In the genomic region with DNA sequence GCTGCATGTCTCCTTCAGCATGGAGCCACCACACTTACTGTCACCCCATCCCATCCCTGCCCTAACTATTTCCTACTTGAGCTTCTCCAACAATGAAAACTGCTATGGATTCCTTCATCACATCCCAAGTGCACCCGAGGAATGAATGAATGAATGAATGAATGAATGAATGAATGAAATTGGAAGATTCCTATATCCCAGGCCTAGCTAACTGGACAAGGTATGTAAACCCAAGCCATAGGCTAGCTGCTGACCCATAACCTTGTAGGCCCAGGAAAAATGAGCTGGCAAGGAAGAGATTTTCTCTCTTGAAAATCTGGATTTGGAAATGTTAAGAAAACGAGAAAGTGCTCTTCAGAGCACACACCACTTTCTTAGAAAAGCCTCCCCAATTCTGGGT, we compare ENCODE assay signal across 16 cellular contexts.
DNase-seq lines count a peak whose midpoint lies in the region; ATAC-seq, FAIRE-seq and TF ChIP-seq lines count a peak whose summit lies in the region.
"Had no signal": no experiment of that assay in that cellular context is flagged by ENCODE, and none has a peak within 500 bp of the region (broad histone marks: within the 10 kb centered on the region; RNA-seq: fewer than 3 reads in every experiment).

No MANE protein-coding gene starts in this region.

- H3K27ac ChIP-seq in H9 (ENCODE audit: insufficient read length, low read depth, low read length) (no peak overlapping the region), K562 (ENCODE audit: extremely low read depth, low read depth, low read length) (no peak overlapping the region; the same call in 2 of the 3 replicates), mesendoderm (ENCODE audit: low read depth, low read length) (no peak overlapping the region), OCI-LY7 (ENCODE audit: low read depth, low read length, poor library complexity, severe bottlenecking) (no peak overlapping the region)
- H3K27ac ChIP-seq: C4-2B had no signal

- H4K5ac ChIP-seq in H9 (ENCODE audit: insufficient read length, low read depth, low read length) (no peak overlapping the region), mesendoderm (ENCODE audit: low read length) (no peak overlapping the region)

- H3T11ph ChIP-seq in H9 (ENCODE audit: low read length) = no peak overlapping the region

- no peak overlapping the region for H2BK20ac ChIP-seq in H9 (ENCODE audit: low read depth, low read length, poor library complexity, severe bottlenecking)

- no peak overlapping the region for H2BK12ac ChIP-seq in H9 (ENCODE audit: insufficient read length, low read depth, low read length)

- no peaks in the 10 kb centered on the region for H3K23me2 ChIP-seq in H9 (ENCODE audit: insufficient read length, low read depth, low read length, poor library complexity, severe bottlenecking)

- H3K27me3 ChIP-seq in H9 (ENCODE audit: insufficient read depth, low read length) (no peaks in the 10 kb centered on the region), K562 (ENCODE audit: control insufficient read depth in 2 of 2, insufficient read depth in 2 of 2, low read length in 2 of 2) (peaks cover 9 to 44% of the 10 kb centered on the region in 2 experiments), mesendoderm (ENCODE audit: insufficient read depth, low read length, poor library complexity) (no peaks in the 10 kb centered on the region)

- H3K4me3 ChIP-seq in K562 (no peak overlapping the region), mesendoderm (ENCODE audit: low read length) (no peak overlapping the region), OCI-LY7 (ENCODE audit: low read depth, low read length, poor library complexity, severe bottlenecking) (no peak overlapping the region)

- H2BK5ac ChIP-seq in H9 (ENCODE audit: insufficient read length, low read length) (no peak overlapping the region), mesendoderm (ENCODE audit: low read length) (no peak overlapping the region)

- no peak overlapping the region for H3K56ac ChIP-seq in H9 (ENCODE audit: insufficient read length, low read depth, low read length)
- peak overlapping the region; percentile 25 for H3K56ac ChIP-seq in mesendoderm (ENCODE audit: low read length)

- DNase-seq in H9 (no peak), K562 (ENCODE audit: extremely low read depth in 1 of 4, low spot score in 3 of 4) (no peak), mesendoderm (no peak), HTR-8/SVneo (ENCODE audit: insufficient read length, low spot score) (no peak), OCI-LY7 (ENCODE audit: low spot score) (no peak), mucosa of gallbladder (ENCODE audit: low spot score) (no peak)
- DNase-seq: ACHN; CD4-positive, alpha-beta memory T cell; DMS79; GOT3; HCEC 1CT; HFFc6; KBM-7 had no signal

- no peak for TF ChIP-seq RAD21 in K562 (CRISPR knock-in tag; conservative IDR thresholded peaks at IDR 0.05 in 1 of 2, IDR thresholded peaks at IDR 0.05 in 1 of 2)

- WGBS in H9 (ENCODE audit: extremely low coverage, insufficient read length, low lambda C conversion rate) = no CpG with 5 or more reads among the region's 2 CpGs
- 18% methylated on average over 2 of the region's 2 CpGs for WGBS in K562 (ENCODE audit: insufficient coverage, low coverage, missing lambda C conversion rate)
- WGBS in mesendoderm (ENCODE audit: extremely low coverage, insufficient coverage, low lambda C conversion rate) = no CpG with 5 or more reads among the region's 2 CpGs

- ATAC-seq in K562 (no peak), GM19397 (IDR thresholded peaks at IDR 0.05; ENCODE audit: unreplicated experiment) (no peak)

- H3K79me2 ChIP-seq in H9 (ENCODE audit: insufficient read depth, low read length) (no peaks in the 10 kb centered on the region), K562 (ENCODE audit: control insufficient read depth, insufficient read depth, low read length) (no peaks in the 10 kb centered on the region), mesendoderm (ENCODE audit: control insufficient read depth, insufficient read depth, low read length) (no peaks in the 10 kb centered on the region), OCI-LY7 (ENCODE audit: insufficient read depth, low read depth, low read length) (no peaks in the 10 kb centered on the region)

- BruUV-seq in K562 (replicated peaks; lab: Mats Ljungman, UMichigan) (no TSS peak), OCI-LY7 (replicated peaks; lab: Mats Ljungman, UMichigan) (no TSS peak)

- H3K14ac ChIP-seq in H9 (ENCODE audit: insufficient read depth, low read length) = peak overlapping the region; percentile 56; the same call in 1 of the 2 replicates

- no peak overlapping the region for H4K91ac ChIP-seq in H9 (ENCODE audit: insufficient read length, low read depth, low read length)

- POLR2A ChIA-PET in K562 (lab: Yijun Ruan, JAX) = interaction anchor here (0.7 to 0.8 kb wide), 3 partner anchors 10 to 91 kb away, joined by 3 to 4 read pairs (median 3); no protein-coding TSS in a partner anchor
- POLR2A ChIA-PET in OCI-LY7 (lab: Charles Lee) = no interaction called here

- H2AFZ ChIP-seq in H9 (ENCODE audit: low read length) = no peak overlapping the region
- no peak overlapping the region for H2AFZ ChIP-seq in K562 (ENCODE audit: low read depth, low read length)
- no peak overlapping the region for H2AFZ ChIP-seq in OCI-LY7 (ENCODE audit: low read length)

- no peak overlapping the region for H2BK15ac ChIP-seq in H9 (ENCODE audit: low read depth, low read length)
- no peak overlapping the region for H2BK15ac ChIP-seq in mesendoderm (replicated peaks; ENCODE audit: low read depth)

- H3K4ac ChIP-seq in H9 (ENCODE audit: low read depth, low read length) (no peak overlapping the region), mesendoderm (ENCODE audit: low read depth, low read length) (no peak overlapping the region)

- intact Hi-C loops in K562 (cut with micrococcal nuclease) = no loop called here
- intact Hi-C loops in OCI-LY7 (cut with micrococcal nuclease; ENCODE audit: unreplicated experiment) = no loop called here

- H3K4me1 ChIP-seq in H9 (ENCODE audit: insufficient read depth, low read length) = peaks cover 2% of the 10 kb centered on the region; the same call in 1 of the 2 replicates
- peaks cover 1 to 5% of the 10 kb centered on the region in 2 experiments; a peak in 2 of 5 replicates for H3K4me1 ChIP-seq in K562 (replicated peaks in 1 of 2; ENCODE audit: control insufficient read depth in 2 of 2, insufficient read depth in 2 of 2, low read length in 2 of 2)
- no peaks in the 10 kb centered on the region for H3K4me1 ChIP-seq in mesendoderm (ENCODE audit: control insufficient read depth, low read depth, low read length)
- no peaks in the 10 kb centered on the region for H3K4me1 ChIP-seq in OCI-LY7 (ENCODE audit: insufficient read depth, low read length, poor library complexity, severe bottlenecking)

- H2BK120ac ChIP-seq in H9 (ENCODE audit: low read depth, low read length, poor library complexity, severe bottlenecking) (no peak overlapping the region), mesendoderm (ENCODE audit: low read depth, low read length) (no peak overlapping the region)

- H3K18ac ChIP-seq in H9 (ENCODE audit: insufficient read length, low read depth, low read length) = no peak overlapping the region
- no peak overlapping the region for H3K18ac ChIP-seq in mesendoderm (ENCODE audit: low read length)

- H3K9me3 Mint-ChIP-seq in H9 = no peaks in the 10 kb centered on the region
- H3K9me3 Mint-ChIP-seq: HFFc6 had no signal

- H3K36me3 Mint-ChIP-seq in H9 (ENCODE audit: insufficient read depth in 1 of 3, low read depth in 3 of 3) = no peaks in the 10 kb centered on the region
- H3K36me3 Mint-ChIP-seq: CD4-positive, alpha-beta memory T cell had no signal

- H3K9ac ChIP-seq in H9 (ENCODE audit: extremely low read depth, insufficient read length, low read length) (no peak overlapping the region), K562 (ENCODE audit: insufficient read depth in 1 of 2, low read depth in 2 of 2, low read length in 2 of 2) (no peak overlapping the region), mesendoderm (ENCODE audit: low read length) (no peak overlapping the region)

- H4K8ac ChIP-seq in H9 (replicated peaks; ENCODE audit: insufficient read length, low read depth, low read length) = no peak overlapping the region
- H4K8ac ChIP-seq in mesendoderm (ENCODE audit: low read depth, low read length) = no peak overlapping the region

- H3K27me3 Mint-ChIP-seq in H9 (ENCODE audit: low read depth) = peaks cover 3% of the 10 kb centered on the region

- H2AK5ac ChIP-seq in H9 (ENCODE audit: insufficient read length, low read length) (no peak overlapping the region), mesendoderm (ENCODE audit: low read length) (no peak overlapping the region)

- no peaks in the 10 kb centered on the region for H3K9me2 ChIP-seq in OCI-LY7 (ENCODE audit: insufficient read depth, low read length)

- no peak for TF ChIP-seq POLR2A in K562 (conservative IDR thresholded peaks at IDR 0.05)

- in situ Hi-C loops in K562 (cut with MboI) = no loop called here

- no peaks in the 10 kb centered on the region for H4K20me1 ChIP-seq in H9 (ENCODE audit: control insufficient read depth, insufficient read depth, insufficient read length)
- no peaks in the 10 kb centered on the region for H4K20me1 ChIP-seq in K562 (replicated peaks; ENCODE audit: control insufficient read depth, insufficient read depth, low read length)
- H4K20me1 ChIP-seq in OCI-LY7 (ENCODE audit: insufficient read depth, low read length) = no peaks in the 10 kb centered on the region

- CTCF ChIA-PET in K562 (lab: Yijun Ruan, JAX; ENCODE audit: low intra/inter-chr PET ratio) = no interaction called here
- CTCF ChIA-PET in OCI-LY7 (lab: Charles Lee; ENCODE audit: unreplicated experiment) = no interaction called here

- H3K9me3 ChIP-seq in H9 (ENCODE audit: control insufficient read depth, low read depth, low read length) (no peaks in the 10 kb centered on the region), K562 (replicated peaks; ENCODE audit: control insufficient read depth, insufficient read depth, low read depth, low read length) (no peaks in the 10 kb centered on the region), OCI-LY7 (ENCODE audit: low read length) (no peaks in the 10 kb centered on the region)

- no peaks in the 10 kb centered on the region for H3K36me3 ChIP-seq in K562 (ENCODE audit: control insufficient read depth, insufficient read depth, low read length)
- no peaks in the 10 kb centered on the region for H3K36me3 ChIP-seq in mesendoderm (ENCODE audit: control insufficient read depth, insufficient read depth, low read length)
- no peaks in the 10 kb centered on the region for H3K36me3 ChIP-seq in OCI-LY7 (ENCODE audit: insufficient read depth, low read length)

- H3K4me3 Mint-ChIP-seq in H9 = no peak overlapping the region
- H3K4me3 Mint-ChIP-seq: CD4-positive, alpha-beta memory T cell; HFFc6 had no signal

- TF ChIP-seq CTCF in H9 (conservative IDR thresholded peaks at IDR 0.05) (no peak), K562 (IDR thresholded peaks at IDR 0.05 in 2 of 3, conservative IDR thresholded peaks at IDR 0.05 in 1 of 3; ENCODE audit: insufficient read depth in 2 of 3, low read depth in 1 of 3, low read length in 3 of 3) (no peak), OCI-LY7 (conservative IDR thresholded peaks at IDR 0.05; ENCODE audit: low read length) (no peak)

- FAIRE-seq in K562 (lab: Jason Lieb, UNC) (no peak), HTR-8/SVneo (lab: Jason Lieb, UNC) (no peak)
- FAIRE-seq: GM12891 had no signal

- TF ChIP-seq EP300 in K562 (IDR thresholded peaks at IDR 0.05; ENCODE audit: low read length) = no peak

- H3K9me1 ChIP-seq in K562 (ENCODE audit: control insufficient read depth, insufficient read depth, low read length) = no peaks in the 10 kb centered on the region

- H3K23ac ChIP-seq in H9 (ENCODE audit: insufficient read length, low read depth, low read length) = no peak overlapping the region
- no peak overlapping the region for H3K23ac ChIP-seq in mesendoderm (ENCODE audit: low read length)

- H3K4me2 ChIP-seq in H9 (ENCODE audit: insufficient read depth, insufficient read length, low read length) (no peak overlapping the region), K562 (ENCODE audit: insufficient read depth, low read length) (no peak overlapping the region), mesendoderm (ENCODE audit: low read length) (no peak overlapping the region), OCI-LY7 (ENCODE audit: low read length) (no peak overlapping the region)

- H3K27ac Mint-ChIP-seq in H9 = no peak overlapping the region
- H3K27ac Mint-ChIP-seq: CD4-positive, alpha-beta memory T cell; HFFc6 had no signal

- H3K79me1 ChIP-seq in H9 (ENCODE audit: insufficient read depth, low read depth, low read length, poor library complexity, severe bottlenecking) = no peaks in the 10 kb centered on the region
- H3K79me1 ChIP-seq in mesendoderm (ENCODE audit: low read length) = no peaks in the 10 kb centered on the region

- peaks cover 3 to 8% of the 10 kb centered on the region in 2 experiments; a peak in 3 of 4 replicates for H3K4me1 Mint-ChIP-seq in H9
- H3K4me1 Mint-ChIP-seq: CD4-positive, alpha-beta memory T cell had no signal
